8 cellular contexts compared by ENCODE assay signal in the genomic region with DNA sequence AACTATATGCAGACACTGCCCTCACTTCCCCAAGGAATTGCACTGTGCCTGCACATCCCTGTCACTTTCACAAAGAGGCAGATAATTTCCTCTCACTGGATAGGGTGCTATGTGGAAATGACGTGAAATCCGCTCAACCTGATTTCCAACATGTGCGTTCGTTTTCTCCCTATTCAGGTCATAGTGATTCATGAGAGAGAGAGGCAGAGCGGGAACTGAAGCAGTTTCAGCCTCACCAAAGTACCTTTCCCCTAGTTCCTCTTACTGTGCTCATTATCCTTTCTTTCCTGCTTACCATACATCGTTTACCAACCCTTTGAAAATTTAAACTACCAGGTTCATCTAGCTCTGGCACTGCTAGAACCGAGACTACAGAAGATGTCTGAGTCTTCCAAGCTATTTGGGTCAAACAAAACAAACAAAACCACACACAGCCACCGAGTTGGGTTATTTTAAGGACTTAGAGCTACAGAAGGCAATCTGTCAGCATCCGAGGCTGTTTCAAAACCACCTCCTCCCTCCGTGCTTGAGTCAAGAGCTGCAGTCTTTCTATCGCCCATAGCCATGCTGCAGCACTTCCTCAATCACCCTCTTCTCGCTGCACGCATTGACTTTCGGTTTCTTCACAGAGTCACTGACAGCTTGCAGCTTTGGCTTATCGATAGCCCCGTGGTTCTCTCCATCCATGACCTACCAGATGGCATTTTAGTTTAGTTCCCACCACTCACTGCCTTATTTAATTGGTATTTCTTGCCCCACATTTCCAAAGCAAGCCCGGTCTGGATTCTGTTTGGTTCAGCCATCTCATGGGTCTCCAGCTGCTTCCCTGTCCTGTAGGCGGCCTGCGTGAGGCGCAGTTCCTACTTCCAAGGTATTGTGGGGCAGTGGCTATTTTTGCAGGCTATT.
DNase-seq lines count a peak whose midpoint lies in the region; ATAC-seq and TF ChIP-seq lines count a peak whose summit lies in the region.

No MANE protein-coding gene starts in this region.

- H3K36me3 Mint-ChIP-seq in chondrocyte (ENCODE audit: low read depth): no peaks in the 10 kb centered on the region

- intact Hi-C loops in dorsolateral prefrontal cortex (cut with DNase I): loop anchor here in 1 of 2 donors (10.0 kb wide), 2 partner anchors 55 to 1395 kb away; a partner anchor contains a TSS

- TF ChIP-seq CTCF in dorsolateral prefrontal cortex (IDR thresholded peaks at IDR 0.05 in 54 of 56, conservative IDR thresholded peaks at IDR 0.05 in 2 of 56; ENCODE audit: low read depth in 1 of 56, partially characterized antibody in 56 of 56) (peak in 28 of 56 donors; percentile 14 to 39 (median 26)), thoracic aorta (IDR thresholded peaks at IDR 0.05) (peak; percentile 57), chondrocyte (IDR thresholded peaks at IDR 0.05) (no peak)

- H3K4me3 ChIP-seq in dorsolateral prefrontal cortex: peak overlapping the region in 56 of 59 donors; percentile 7 to 64 (median 44)
- peak overlapping the region; percentile 70 for H3K4me3 ChIP-seq in thoracic aorta

- peak overlapping the region in 56 of 59 donors; percentile 0 to 88 (median 70) for H3K27ac ChIP-seq in dorsolateral prefrontal cortex
- peak overlapping the region; percentile 39 to 47 for H3K27ac ChIP-seq in thoracic aorta

- H3K4me3 Mint-ChIP-seq in chondrocyte (ENCODE audit: unreplicated experiment): no peak overlapping the region

- peak; percentile 97 for ATAC-seq in GM18508 (IDR thresholded peaks at IDR 0.05; ENCODE audit: insufficient read depth, unreplicated experiment)
- peak; percentile 98 for ATAC-seq in HG02840 (IDR thresholded peaks at IDR 0.05; ENCODE audit: low FRiP score, unreplicated experiment)
- peak; percentile 76 for ATAC-seq in thoracic aorta (ENCODE audit: insufficient number of reproducible peaks, low FRiP score, low read depth)

- no peaks in the 10 kb centered on the region for H3K9me3 ChIP-seq in thoracic aorta

- H3K4me1 Mint-ChIP-seq in chondrocyte (ENCODE audit: low read depth): no peaks in the 10 kb centered on the region

- DNase-seq in NCI-H1930 (lab: John Stamatoyannopoulos, UW) (peak; percentile 47 to 49), dorsolateral prefrontal cortex (peak in 9 of 10 donors; percentile 23 to 63 (median 55)), occipital lobe (lab: John Stamatoyannopoulos, UW) (peak; percentile 24), thoracic aorta (ENCODE audit: low spot score) (no peak), chondrocyte (ENCODE audit: low spot score) (no peak)
- peak; percentile 34 for DNase-seq in activated CD4-positive, alpha-beta T cell treated with anti-CD3 and anti-CD28 coated beads for 1 hour

- no peaks in the 10 kb centered on the region for H3K36me3 ChIP-seq in thoracic aorta

- no peak overlapping the region for H3K27ac Mint-ChIP-seq in chondrocyte (ENCODE audit: unreplicated experiment)

- no peaks in the 10 kb centered on the region for H3K9me3 Mint-ChIP-seq in chondrocyte (ENCODE audit: low read depth)

- peaks cover 3 to 5% of the 10 kb centered on the region in 2 donors for H3K4me1 ChIP-seq in thoracic aorta (ENCODE audit: control insufficient read depth in 1 of 2, low read depth in 2 of 2)

- H3K27me3 ChIP-seq in dorsolateral prefrontal cortex: no peaks in the 10 kb centered on the region
- H3K27me3 ChIP-seq in thoracic aorta (replicated peaks; ENCODE audit: insufficient read depth): no peaks in the 10 kb centered on the region

- no peaks in the 10 kb centered on the region for H3K27me3 Mint-ChIP-seq in chondrocyte (ENCODE audit: low read depth)

Comparison
In these comparisons a context has a peak if more than half of its experiments do, and no peak if none do; other contexts are left out.
1. DNase-seq: peak in NCI-H1930 (2 of 2), activated CD4-positive, alpha-beta T cell treated with anti-CD3 and anti-CD28 coated beads for 1 hour (single experiment), dorsolateral prefrontal cortex (9 of 10) and occipital lobe (single experiment); none in thoracic aorta (single experiment) and chondrocyte (single experiment).
2. Peak in every context shown above with its lines, with median percentiles within 50 percentile points of each other: ATAC-seq.